16 cellular contexts compared by ENCODE assay signal in the genomic region with DNA sequence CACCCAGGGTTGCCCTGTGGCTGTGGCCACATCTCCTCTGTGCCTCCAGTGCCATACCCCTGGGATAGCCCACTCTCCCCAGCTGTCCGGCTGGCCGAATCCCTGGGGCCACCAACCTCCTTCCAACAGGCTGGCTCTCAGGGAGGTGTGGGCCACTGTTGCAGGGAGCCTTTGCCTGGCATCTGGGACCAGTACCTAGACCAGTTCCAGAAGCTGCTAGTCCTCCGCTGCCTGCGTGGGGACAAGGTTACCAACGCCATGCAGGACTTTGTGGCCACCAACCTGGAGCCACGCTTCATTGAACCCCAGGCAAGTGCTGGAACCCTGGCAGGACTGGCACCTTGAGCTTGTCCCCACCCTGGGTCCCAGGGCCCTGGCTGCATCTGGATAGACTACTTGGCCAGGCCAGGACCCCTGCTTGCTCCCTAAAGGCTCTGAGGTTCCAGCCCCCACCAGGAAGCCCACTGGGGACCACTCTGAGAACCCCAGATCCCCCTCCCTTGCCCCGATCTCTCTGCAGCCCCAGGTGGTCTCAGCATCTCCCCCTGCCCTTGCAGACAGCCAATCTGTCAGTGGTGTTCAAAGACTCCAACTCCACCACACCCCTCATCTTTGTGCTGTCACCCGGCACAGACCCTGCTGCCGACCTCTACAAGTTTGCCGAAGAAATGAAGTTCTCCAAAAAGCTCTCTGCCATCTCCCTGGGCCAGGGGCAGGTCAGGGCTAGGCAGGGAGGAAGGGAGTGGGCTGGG. TPM values are rescaled to one million over a fixed set of nuclear protein-coding genes. Genes with fewer than 3 reads are reported as not detected.
A peak's percentile ranks its signal among the peaks of the same experiment; 100 is the strongest.
DNase-seq lines count a peak whose midpoint lies in the region; ATAC-seq lines count a peak whose summit lies in the region.
"Had no signal": no experiment of that assay in that cellular context is flagged by ENCODE, and none has a peak within 500 bp of the region (broad histone marks: within the 10 kb centered on the region; RNA-seq: fewer than 3 reads in every experiment).

No MANE protein-coding gene starts in this region.

- H3K4me1 Mint-ChIP-seq in stimulated activated naive CD8-positive, alpha-beta T cell treated with anti-CD3 and anti-CD28 coated beads, Interleukin-15, amount 100 ng/mL, for 72 hours, result no peaks in the 10 kb centered on the region

- H3K18ac ChIP-seq in neuronal stem cell (ENCODE audit: low read length), result no peak overlapping the region

- H3K4ac ChIP-seq in neuronal stem cell (ENCODE audit: low read length), result no peak overlapping the region

- H2BK15ac ChIP-seq in neuronal stem cell (ENCODE audit: low read length), result peak overlapping the region; percentile 37

- H3K9ac ChIP-seq in neuronal stem cell (ENCODE audit: low read depth, low read length, poor library complexity), result no peak overlapping the region

- H3K14ac ChIP-seq in neuronal stem cell (ENCODE audit: low read length), result peak overlapping the region; percentile 56

- H2BK120ac ChIP-seq in neuronal stem cell (ENCODE audit: low read depth, low read length), result no peak overlapping the region

- ATAC-seq in stimulated activated naive CD8-positive, alpha-beta T cell treated with anti-CD3 and anti-CD28 coated beads, Interleukin-15, amount 100 ng/mL, for 72 hours, result no peak
- no peak for ATAC-seq in stimulated activated naive CD8-positive, alpha-beta T cell treated with anti-CD3 and anti-CD28 coated beads, Interleukin-15, Interleukin-2, amounts not matched to agents 100 U/mL and 50 U/mL, for 24 hours
- ATAC-seq in left ventricle myocardium superior (no peak), HG03442 (IDR thresholded peaks at IDR 0.05; ENCODE audit: unreplicated experiment) (no peak)

- H2AK5ac ChIP-seq in neuronal stem cell (ENCODE audit: low read depth, low read length), result peak overlapping the region; percentile 70

- peaks cover 2% of the 10 kb centered on the region for H3K79me1 ChIP-seq in neuronal stem cell (ENCODE audit: low read depth, low read length)

- H3K27ac Mint-ChIP-seq in stimulated activated naive CD8-positive, alpha-beta T cell treated with anti-CD3 and anti-CD28 coated beads, Interleukin-15, amount 100 ng/mL, for 72 hours, result peak overlapping the region; percentile 37 to 64
- H3K27ac Mint-ChIP-seq: CD4-positive, alpha-beta T cell had no signal

- DNase-seq in stimulated activated naive CD8-positive, alpha-beta T cell treated with anti-CD3 and anti-CD28 coated beads, Interleukin-15, amount 100 ng/mL, for 72 hours, result no peak
- no peak for DNase-seq in stimulated activated naive CD8-positive, alpha-beta T cell treated with anti-CD3 and anti-CD28 coated beads, Interleukin-15, Interleukin-2, amounts not matched to agents 100 U/mL and 50 U/mL, for 24 hours
- DNase-seq in left ventricle myocardium superior (peak; percentile 25), neuronal stem cell (ENCODE audit: low spot score) (no peak), cerebellar cortex (ENCODE audit: low spot score) (no peak), NCI-H446 treated with DMSO at 0.1 percent for 48 hours (lab: John Stamatoyannopoulos, UW) (no peak)
- DNase-seq: Caco-2; CD4-positive, alpha-beta T cell; DMS 273 treated with DMSO at 0.1 percent for 48 hours; H7; Kasumi-1; NCI-H1694; NCI-H2107; SHP77 treated with DMSO at 0.1 percent for 48 hours had no signal

- H3K23ac ChIP-seq in neuronal stem cell (ENCODE audit: low read depth, low read length, poor library complexity), result peak overlapping the region; percentile 43

- WGBS in neuronal stem cell (ENCODE audit: extremely low coverage in 2 of 2, insufficient read length in 2 of 2, insufficient replicate concordance in 1 of 2), 2 donors, result no CpG with 5 or more reads among the region's 10 CpGs

- no peaks in the 10 kb centered on the region for H3K27me3 Mint-ChIP-seq in stimulated activated naive CD8-positive, alpha-beta T cell treated with anti-CD3 and anti-CD28 coated beads, Interleukin-15, amount 100 ng/mL, for 72 hours
- H3K27me3 Mint-ChIP-seq: CD4-positive, alpha-beta T cell had no signal

- H3K4me3 ChIP-seq in neuronal stem cell (ENCODE audit: low read length in 2 of 2), result no peak overlapping the region

- no peaks in the 10 kb centered on the region for H3K9me3 Mint-ChIP-seq in stimulated activated naive CD8-positive, alpha-beta T cell treated with anti-CD3 and anti-CD28 coated beads, Interleukin-15, amount 100 ng/mL, for 72 hours
- H3K9me3 Mint-ChIP-seq: CD4-positive, alpha-beta T cell had no signal

- H3K36me3 ChIP-seq in neuronal stem cell (replicated peaks in 1 of 2; ENCODE audit: control insufficient read depth in 2 of 2, insufficient read depth in 2 of 2, low read length in 2 of 2), result peaks cover 0 to 2% of the 10 kb centered on the region in 2 donors

- no peaks in the 10 kb centered on the region for H3K27me3 ChIP-seq in neuronal stem cell (ENCODE audit: control insufficient read depth in 3 of 3, insufficient read depth in 3 of 3, low read depth in 1 of 3, low read length in 3 of 3)

- H3K4me2 ChIP-seq in neuronal stem cell (ENCODE audit: insufficient read depth, low read length, poor library complexity, severe bottlenecking), result no peak overlapping the region

- intact Hi-C loops in left ventricle myocardium superior (cut with micrococcal nuclease), result no loop called here

- no peak overlapping the region for H2BK5ac ChIP-seq in neuronal stem cell (ENCODE audit: low read length)

- H4K91ac ChIP-seq in neuronal stem cell (ENCODE audit: low read depth, low read length, poor library complexity), result no peak overlapping the region

- no peak overlapping the region for H3K27ac ChIP-seq in neuronal stem cell (replicated peaks; ENCODE audit: low read length)

- peak overlapping the region; percentile 10 for H2BK12ac ChIP-seq in neuronal stem cell (ENCODE audit: low read length)

- H4K8ac ChIP-seq in neuronal stem cell (ENCODE audit: low read depth, low read length), result no peak overlapping the region

- H2AFZ ChIP-seq in neuronal stem cell (ENCODE audit: low read length), result no peak overlapping the region

- H3K4me1 ChIP-seq in neuronal stem cell (ENCODE audit: control insufficient read depth in 2 of 2, insufficient read depth in 1 of 2, low read depth in 1 of 2, low read length in 2 of 2), result peaks cover 0 to 2% of the 10 kb centered on the region in 2 donors
- H3K4me1 ChIP-seq: Caco-2 had no signal

- no peaks in the 10 kb centered on the region for H3K9me3 ChIP-seq in neuronal stem cell (replicated peaks in 1 of 2; ENCODE audit: control insufficient read depth in 2 of 2, insufficient read depth in 1 of 2, low read depth in 1 of 2, low read length in 2 of 2)
- H3K9me3 ChIP-seq: Caco-2 had no signal

- no peak overlapping the region for H3K4me3 Mint-ChIP-seq in stimulated activated naive CD8-positive, alpha-beta T cell treated with anti-CD3 and anti-CD28 coated beads, Interleukin-15, amount 100 ng/mL, for 72 hours
- H3K4me3 Mint-ChIP-seq: CD4-positive, alpha-beta T cell had no signal

RNA-seq across cellular contexts. Expression of a gene that starts 14.9 kb away (rescaled TPM):
- 57.9 TPM for total RNA-seq in left ventricle myocardium superior
- 52.3 TPM for polyA plus RNA-seq in neuronal stem cell (2013, experiment 1 of 2)
- 51.8 TPM for polyA plus RNA-seq in neuronal stem cell (2013, experiment 2 of 2)

RNA-seq across cellular contexts. Expression of a gene that starts 15.5 kb away (rescaled TPM):
- total RNA-seq in left ventricle myocardium superior, result 13.1 TPM
- 23.3 TPM for polyA plus RNA-seq in neuronal stem cell (2013, experiment 1 of 2)
- polyA plus RNA-seq in neuronal stem cell (2013, experiment 2 of 2), result 25.3 TPM

RNA-seq across cellular contexts. Expression of a gene that starts 50.0 kb away (rescaled TPM):
- 9.1 TPM for total RNA-seq in left ventricle myocardium superior
- 0.77 TPM for polyA plus RNA-seq in neuronal stem cell (2013, experiment 1 of 2)
- 0.87 TPM for polyA plus RNA-seq in neuronal stem cell (2013, experiment 2 of 2)
- polyA plus RNA-seq: BJ had no signal

RNA-seq across cellular contexts. Expression of a gene that starts 58.9 kb away (rescaled TPM):
- 8,945 TPM for total RNA-seq in left ventricle myocardium superior
- 7.4 TPM for polyA plus RNA-seq in neuronal stem cell (2013, experiment 1 of 2)
- polyA plus RNA-seq in neuronal stem cell (2013, experiment 2 of 2), result 6.4 TPM
